ENCODE assay signal across 8 cellular contexts in the genomic region with DNA sequence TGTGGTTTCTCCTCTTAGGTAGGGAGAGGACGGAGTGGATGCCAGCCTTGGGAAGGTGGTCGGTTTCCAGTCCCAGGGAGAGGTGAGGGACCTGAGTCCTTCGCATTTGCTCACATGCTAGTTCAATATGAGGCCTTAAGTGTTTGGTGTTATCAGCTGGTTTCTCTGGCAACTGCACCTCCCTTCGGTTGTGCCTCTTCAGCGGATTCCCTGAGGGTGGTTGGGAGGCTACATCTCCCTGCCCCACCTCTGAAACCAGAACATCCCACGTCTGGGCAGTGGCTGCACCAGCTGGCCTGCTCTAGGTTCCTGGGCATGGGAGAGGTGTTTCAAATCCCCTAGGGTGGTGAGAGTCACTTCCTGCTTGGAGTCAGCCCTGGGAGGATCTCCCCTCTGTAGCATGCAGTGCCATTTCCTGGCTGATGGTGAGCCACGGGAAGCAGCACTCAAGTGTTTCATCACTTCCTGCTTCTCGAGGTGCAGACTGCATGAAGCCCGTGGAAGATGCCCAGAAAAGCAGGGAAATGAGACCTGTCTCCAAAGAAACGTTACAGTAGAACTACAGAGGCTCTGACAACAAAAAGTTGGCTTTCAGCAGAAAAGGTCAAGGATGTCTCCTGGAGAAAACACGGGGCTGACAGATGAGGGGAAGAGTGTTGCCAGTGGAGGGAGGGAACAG. TPM values are rescaled to one million over a fixed set of nuclear protein-coding genes. Genes with fewer than 3 reads are reported as not detected.
DNase-seq lines count a peak whose midpoint lies in the region; ATAC-seq and TF ChIP-seq lines count a peak whose summit lies in the region.

No MANE protein-coding gene starts in this region.

- H3K9me3 Mint-ChIP-seq in activated naive CD8-positive, alpha-beta T cell (ENCODE audit: low read depth), result no peaks in the 10 kb centered on the region
- H3K9me3 Mint-ChIP-seq in type B pancreatic cell, result no peaks in the 10 kb centered on the region

- peaks cover 6% of the 10 kb centered on the region for H3K27me3 Mint-ChIP-seq in activated naive CD8-positive, alpha-beta T cell
- peaks cover 3% of the 10 kb centered on the region for H3K27me3 Mint-ChIP-seq in type B pancreatic cell

- ATAC-seq in HG03354 (IDR thresholded peaks at IDR 0.05; ENCODE audit: poor library complexity, severe bottlenecking, unreplicated experiment), result no peak

- H3K36me3 Mint-ChIP-seq in activated naive CD8-positive, alpha-beta T cell, result peaks cover 6% of the 10 kb centered on the region
- peaks cover 4% of the 10 kb centered on the region for H3K36me3 Mint-ChIP-seq in type B pancreatic cell

- H3K4me3 Mint-ChIP-seq in activated naive CD8-positive, alpha-beta T cell, result peak overlapping the region; percentile 65
- H3K4me3 Mint-ChIP-seq in type B pancreatic cell, result no peak overlapping the region

- peaks cover 24% of the 10 kb centered on the region for H3K4me1 Mint-ChIP-seq in activated naive CD8-positive, alpha-beta T cell (ENCODE audit: low read depth)
- peaks cover 28% of the 10 kb centered on the region for H3K4me1 Mint-ChIP-seq in type B pancreatic cell (ENCODE audit: unreplicated experiment)

- DNase-seq in GM19238 (ENCODE audit: insufficient read length, low spot score) (peak; percentile 45), NOMO-1 (lab: John Stamatoyannopoulos, UW; ENCODE audit: unreplicated experiment in 2 of 2) (peak; percentile 29 to 30), kidney tubule cell (ENCODE audit: low spot score) (peak; percentile 69), type B pancreatic cell (ENCODE audit: extremely low spot score, unreplicated experiment) (no peak), ACHN (no peak), globus pallidus (ENCODE audit: low spot score) (no peak)

- in situ Hi-C loops in ACHN (cut with HindIII; ENCODE audit: low pct_ligation_motif_present, low pct_unique_long_range_greater_than_20kb, low sequenced_read_pairs), result no loop called here

- TF ChIP-seq CTCF in type B pancreatic cell (conservative IDR thresholded peaks at IDR 0.05), result no peak

- peak overlapping the region; percentile 90 for H3K27ac Mint-ChIP-seq in activated naive CD8-positive, alpha-beta T cell
- peak overlapping the region; percentile 58 for H3K27ac Mint-ChIP-seq in type B pancreatic cell

RNA-seq across cellular contexts. Expression of gene TMEM125, which starts 4.5 kb away (rescaled TPM):
- 19.8 and 51.7 TPM in 2 replicates for total RNA-seq in type B pancreatic cell (ENCODE audit: low replicate concordance)

RNA-seq across cellular contexts. Expression of gene C1orf210, which starts 11.1 kb away (rescaled TPM):
- total RNA-seq in type B pancreatic cell (ENCODE audit: low replicate concordance), result 9.9 and 17.2 TPM in 2 replicates

RNA-seq across cellular contexts. Expression of gene TIE1, which starts 26.5 kb away (rescaled TPM):
- 1.3 TPM in 1 of 2 replicates, not detected in the other for total RNA-seq in type B pancreatic cell (ENCODE audit: low replicate concordance)

Comparison
In these comparisons a context has a peak if more than half of its experiments do, and no peak if none do; other contexts are left out.
1. DNase-seq: peak in GM19238 (single experiment), NOMO-1 (2 of 2) and kidney tubule cell (single experiment); none in type B pancreatic cell (single experiment), ACHN (single experiment) and globus pallidus (single experiment).